In the genomic region with DNA sequence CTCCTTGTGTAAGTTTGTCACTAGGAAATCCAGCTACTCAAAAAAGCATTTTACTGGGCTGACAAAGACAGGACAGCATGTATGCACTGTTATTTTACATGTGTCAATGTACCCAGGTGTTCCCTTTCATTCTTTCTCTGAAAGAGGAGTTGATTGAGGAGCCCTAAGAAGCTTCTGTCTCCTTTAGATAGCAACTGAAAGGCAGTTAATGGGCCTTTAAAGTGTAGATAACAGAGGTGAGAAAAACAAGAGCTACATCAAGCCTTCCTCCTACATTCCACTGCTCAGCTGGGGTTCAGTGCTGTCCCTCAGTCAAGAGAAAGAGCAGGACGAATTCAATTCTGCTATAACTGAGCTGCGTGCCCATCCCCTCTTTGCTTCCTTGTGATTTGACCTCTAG, we compare ENCODE assay signal across 1 cellular context.
TF ChIP-seq lines count a peak whose summit lies in the region.

No MANE protein-coding gene starts in this region.

TF ChIP-seq in K562, 482 proteins besides CTCF, POLR2A, EP300 and RAD21 (continued from another document and continues in another):
- TF ChIP-seq ELF1 (tag; IDR thresholded peaks at IDR 0.05) (no peak), RCOR1 (IDR thresholded peaks at IDR 0.05; ENCODE audit: borderline replicate concordance in 1 of 2, low read depth in 2 of 2, low read length in 2 of 2) (peak; percentile 76 to 91; a peak in 3 of 4 replicates), MBD2 (IDR thresholded peaks at IDR 0.05; ENCODE audit: borderline replicate concordance, low read depth) (peak; percentile 82), MECOM (CRISPR knock-in tag; IDR thresholded peaks at IDR 0.05) (0 out of 2 replicates have a peak, but pooled peaks have one; percentile 66), SMARCC2 (IDR thresholded peaks at IDR 0.05; ENCODE audit: low read depth) (peak; percentile 88), FOXA3 (CRISPR knock-in tag; conservative IDR thresholded peaks at IDR 0.05 in 1 of 2, IDR thresholded peaks at IDR 0.05 in 1 of 2) (0 out of 4 replicates have a peak, but pooled peaks of 1 of the 2 experiments have one; percentile 6), PML (IDR thresholded peaks at IDR 0.05; ENCODE audit: low read length) (peak; percentile 96), ATF4 (CRISPR knock-in tag; IDR thresholded peaks at IDR 0.05) (0 out of 2 replicates have a peak, but pooled peaks have one; percentile 36), NR2F6 (CRISPR knock-in tag; IDR thresholded peaks at IDR 0.05) (no peak), HNRNPH1 (optimal IDR thresholded peaks at IDR 0.05; ENCODE audit: low read depth, low read length) (no peak), YY1 (IDR thresholded peaks at IDR 0.05; ENCODE audit: borderline replicate concordance in 1 of 3, control insufficient read depth in 1 of 3, extremely low read depth in 1 of 3, insufficient read depth in 3 of 3, insufficient read length in 1 of 3, insufficient replicate concordance in 2 of 3, low read depth in 1 of 3, low read length in 2 of 3) (no peak), CBFA2T2 (conservative IDR thresholded peaks at IDR 0.05) (peak; percentile 98), ZNF239 (CRISPR knock-in tag; IDR thresholded peaks at IDR 0.05) (peak; percentile 49), BCLAF1 (IDR thresholded peaks at IDR 0.05; ENCODE audit: borderline replicate concordance in 1 of 2, control insufficient read depth in 1 of 2, low read depth in 2 of 2, low read length in 1 of 2) (0 out of 4 replicates have a peak, but pooled peaks of 1 of the 2 experiments have one; percentile 83), CREBBP (IDR thresholded peaks at IDR 0.05; ENCODE audit: low read depth, low read length) (no peak), U2AF1 (optimal IDR thresholded peaks at IDR 0.05; ENCODE audit: low read depth, low read length) (no peak), TBL1XR1 (IDR thresholded peaks at IDR 0.05; ENCODE audit: low read length in 2 of 2) (peak; percentile 75 to 91; a peak in 3 of 4 replicates), YBX1 (IDR thresholded peaks at IDR 0.05) (no peak), NCOA1 (IDR thresholded peaks at IDR 0.05; ENCODE audit: low read depth) (peak; percentile 91), SIX5 (IDR thresholded peaks at IDR 0.05; ENCODE audit: borderline replicate concordance in 1 of 2, insufficient read depth in 1 of 2, low read depth in 1 of 2, low read length in 2 of 2) (no peak), ZNF274 (IDR thresholded peaks at IDR 0.05; ENCODE audit: borderline replicate concordance, low read depth, low read length) (peak; percentile 62; the same call in 1 of the 2 replicates), SP1 (CRISPR knock-in tag; IDR thresholded peaks at IDR 0.05) (peak; percentile 57; the same call in 1 of the 2 replicates), ZBTB8A (IDR thresholded peaks at IDR 0.05; ENCODE audit: partially characterized antibody) (no peak), ZNF311 (CRISPR knock-in tag; IDR thresholded peaks at IDR 0.05) (no peak), SNAPC5 (CRISPR knock-in tag; IDR thresholded peaks at IDR 0.05) (no peak), BCOR (IDR thresholded peaks at IDR 0.05) (peak; percentile 76; the same call in 1 of the 2 replicates), NR2C1 (IDR thresholded peaks at IDR 0.05) (no peak), NR2C1 (tag; IDR thresholded peaks at IDR 0.05) (peak; percentile 61), NONO (IDR thresholded peaks at IDR 0.05; ENCODE audit: low read depth in 2 of 2, low read length in 1 of 2) (peak in 1 of 2 experiments; percentile 79; a peak in 1 of 4 replicates), CCNT2 (IDR thresholded peaks at IDR 0.05; ENCODE audit: borderline replicate concordance, extremely low read depth, insufficient read length, low read depth, low read length) (peak; percentile 91), PYGO2 (tag; IDR thresholded peaks at IDR 0.05) (no peak), ZNF398 (CRISPR knock-in tag; IDR thresholded peaks at IDR 0.05) (no peak), ZNF696 (CRISPR knock-in tag; conservative IDR thresholded peaks at IDR 0.05) (no peak), ZNF76 (CRISPR knock-in tag; IDR thresholded peaks at IDR 0.05; ENCODE audit: borderline replicate concordance) (no peak), ERF (CRISPR knock-in tag; IDR thresholded peaks at IDR 0.05) (no peak), MCM5 (IDR thresholded peaks at IDR 0.05; ENCODE audit: low read depth) (no peak), ESRRA (IDR thresholded peaks at IDR 0.05; ENCODE audit: borderline replicate concordance, low read depth) (peak; percentile 59; the same call in 1 of the 2 replicates)
- TF ChIP-seq, protein P1, sequence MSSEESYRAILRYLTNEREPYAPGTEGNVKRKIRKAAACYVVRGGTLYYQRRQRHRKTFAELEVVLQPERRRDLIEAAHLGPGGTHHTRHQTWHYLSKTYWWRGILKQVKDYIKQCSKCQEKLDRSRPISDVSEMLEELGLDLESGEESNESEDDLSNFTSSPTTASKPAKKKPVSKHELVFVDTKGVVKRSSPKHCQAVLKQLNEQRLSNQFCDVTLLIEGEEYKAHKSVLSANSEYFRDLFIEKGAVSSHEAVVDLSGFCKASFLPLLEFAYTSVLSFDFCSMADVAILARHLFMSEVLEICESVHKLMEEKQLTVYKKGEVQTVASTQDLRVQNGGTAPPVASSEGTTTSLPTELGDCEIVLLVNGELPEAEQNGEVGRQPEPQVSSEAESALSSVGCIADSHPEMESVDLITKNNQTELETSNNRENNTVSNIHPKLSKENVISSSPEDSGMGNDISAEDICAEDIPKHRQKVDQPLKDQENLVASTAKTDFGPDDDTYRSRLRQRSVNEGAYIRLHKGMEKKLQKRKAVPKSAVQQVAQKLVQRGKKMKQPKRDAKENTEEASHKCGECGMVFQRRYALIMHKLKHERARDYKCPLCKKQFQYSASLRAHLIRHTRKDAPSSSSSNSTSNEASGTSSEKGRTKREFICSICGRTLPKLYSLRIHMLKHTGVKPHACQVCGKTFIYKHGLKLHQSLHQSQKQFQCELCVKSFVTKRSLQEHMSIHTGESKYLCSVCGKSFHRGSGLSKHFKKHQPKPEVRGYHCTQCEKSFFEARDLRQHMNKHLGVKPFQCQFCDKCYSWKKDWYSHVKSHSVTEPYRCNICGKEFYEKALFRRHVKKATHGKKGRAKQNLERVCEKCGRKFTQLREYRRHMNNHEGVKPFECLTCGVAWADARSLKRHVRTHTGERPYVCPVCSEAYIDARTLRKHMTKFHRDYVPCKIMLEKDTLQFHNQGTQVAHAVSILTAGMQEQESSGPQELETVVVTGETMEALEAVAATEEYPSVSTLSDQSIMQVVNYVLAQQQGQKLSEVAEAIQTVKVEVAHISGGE (CRISPR knock-in tag; IDR thresholded peaks at IDR 0.05): peak in 1 of 3 experiments; percentile 70; a peak in 2 of 6 replicates
- TF ChIP-seq, protein P2, sequence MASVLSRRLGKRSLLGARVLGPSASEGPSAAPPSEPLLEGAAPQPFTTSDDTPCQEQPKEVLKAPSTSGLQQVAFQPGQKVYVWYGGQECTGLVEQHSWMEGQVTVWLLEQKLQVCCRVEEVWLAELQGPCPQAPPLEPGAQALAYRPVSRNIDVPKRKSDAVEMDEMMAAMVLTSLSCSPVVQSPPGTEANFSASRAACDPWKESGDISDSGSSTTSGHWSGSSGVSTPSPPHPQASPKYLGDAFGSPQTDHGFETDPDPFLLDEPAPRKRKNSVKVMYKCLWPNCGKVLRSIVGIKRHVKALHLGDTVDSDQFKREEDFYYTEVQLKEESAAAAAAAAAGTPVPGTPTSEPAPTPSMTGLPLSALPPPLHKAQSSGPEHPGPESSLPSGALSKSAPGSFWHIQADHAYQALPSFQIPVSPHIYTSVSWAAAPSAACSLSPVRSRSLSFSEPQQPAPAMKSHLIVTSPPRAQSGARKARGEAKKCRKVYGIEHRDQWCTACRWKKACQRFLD (CRISPR knock-in tag; IDR thresholded peaks at IDR 0.05): peak; percentile 85; the same call in 1 of the 2 replicates
- TF ChIP-seq, protein P3, sequence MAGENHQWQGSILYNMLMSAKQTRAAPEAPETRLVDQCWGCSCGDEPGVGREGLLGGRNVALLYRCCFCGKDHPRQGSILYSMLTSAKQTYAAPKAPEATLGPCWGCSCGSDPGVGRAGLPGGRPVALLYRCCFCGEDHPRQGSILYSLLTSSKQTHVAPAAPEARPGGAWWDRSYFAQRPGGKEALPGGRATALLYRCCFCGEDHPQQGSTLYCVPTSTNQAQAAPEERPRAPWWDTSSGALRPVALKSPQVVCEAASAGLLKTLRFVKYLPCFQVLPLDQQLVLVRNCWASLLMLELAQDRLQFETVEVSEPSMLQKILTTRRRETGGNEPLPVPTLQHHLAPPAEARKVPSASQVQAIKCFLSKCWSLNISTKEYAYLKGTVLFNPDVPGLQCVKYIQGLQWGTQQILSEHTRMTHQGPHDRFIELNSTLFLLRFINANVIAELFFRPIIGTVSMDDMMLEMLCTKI (IDR thresholded peaks at IDR 0.05; ENCODE audit: partially characterized antibody): no peak
- TF ChIP-seq, protein P4, sequence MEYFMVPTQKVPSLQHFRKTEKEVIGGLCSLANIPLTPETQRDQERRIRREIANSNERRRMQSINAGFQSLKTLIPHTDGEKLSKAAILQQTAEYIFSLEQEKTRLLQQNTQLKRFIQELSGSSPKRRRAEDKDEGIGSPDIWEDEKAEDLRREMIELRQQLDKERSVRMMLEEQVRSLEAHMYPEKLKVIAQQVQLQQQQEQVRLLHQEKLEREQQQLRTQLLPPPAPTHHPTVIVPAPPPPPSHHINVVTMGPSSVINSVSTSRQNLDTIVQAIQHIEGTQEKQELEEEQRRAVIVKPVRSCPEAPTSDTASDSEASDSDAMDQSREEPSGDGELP (CRISPR knock-in tag; IDR thresholded peaks at IDR 0.05; ENCODE audit: borderline replicate concordance): peak; percentile 74
